ENCODE assay signal across 13 cellular contexts in the genomic region with DNA sequence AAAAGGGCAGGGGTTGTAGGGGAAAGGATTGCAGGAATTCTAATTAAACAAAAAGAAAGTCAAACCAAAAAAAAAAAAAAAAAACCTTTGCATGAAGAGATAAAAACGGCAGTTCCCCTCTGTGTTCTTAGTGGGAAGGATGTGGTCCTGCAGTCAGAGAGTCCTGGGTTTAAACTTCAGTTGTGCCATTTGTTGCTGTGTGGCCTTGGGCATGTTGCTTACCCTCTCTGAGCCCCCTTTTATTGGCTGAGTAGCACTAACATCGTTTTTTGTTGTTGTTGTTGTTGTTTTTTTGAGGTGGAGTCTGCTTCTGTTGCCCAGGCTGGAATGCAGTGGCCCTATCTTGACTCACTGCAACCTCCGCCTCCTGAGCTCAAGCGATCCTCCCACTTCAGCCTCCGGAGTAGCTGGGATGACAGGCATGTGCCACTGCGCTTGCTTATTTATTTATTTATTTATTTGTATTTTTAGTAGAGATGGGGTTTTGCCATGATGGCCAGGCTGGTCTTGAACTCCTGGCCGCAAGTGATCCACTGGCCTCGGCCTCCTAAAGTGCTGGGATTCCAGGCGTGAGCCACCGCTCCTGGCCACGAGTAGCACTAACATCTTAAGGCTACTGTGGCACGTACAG.
DNase-seq lines count a peak whose midpoint lies in the region; ATAC-seq and TF ChIP-seq lines count a peak whose summit lies in the region.
"Had no signal": no experiment of that assay in that cellular context is flagged by ENCODE, and none has a peak within 500 bp of the region (broad histone marks: within the 10 kb centered on the region; RNA-seq: fewer than 3 reads in every experiment).

No MANE protein-coding gene starts in this region.

- DNase-seq in activated naive CD4-positive, alpha-beta T cell treated with anti-CD3 and anti-CD28 coated beads, Interleukin-2, amount 10 ng/mL, durations not matched to agents 7 days and 5 days = no peak
- DNase-seq in activated naive CD4-positive, alpha-beta T cell treated with Interleukin-2 at 50 U/mL for 16 hours = no peak
- DNase-seq in activated naive CD8-positive, alpha-beta T cell treated with anti-CD3 and anti-CD28 coated beads, Interleukin-2, amount 10 ng/mL, durations not matched to agents 7 days and 5 days = peak; percentile 24
- DNase-seq in testis = peak; percentile 6
- DNase-seq in left ventricle myocardium superior = no peak
- DNase-seq in Calu3 = no peak
- DNase-seq: H7, Karpas-422, NCI-H2029 treated with DMSO at 0.1 percent for 48 hours, SW 1271 had no signal

- no peaks in the 10 kb centered on the region for H3K9me3 ChIP-seq in testis
- H3K9me3 ChIP-seq in gastroesophageal sphincter = no peaks in the 10 kb centered on the region

- no peaks in the 10 kb centered on the region for H3K36me3 ChIP-seq in testis (ENCODE audit: low read depth, missing control alignments)
- H3K36me3 ChIP-seq in gastroesophageal sphincter = no peaks in the 10 kb centered on the region

- H3K27me3 Mint-ChIP-seq in activated naive CD4-positive, alpha-beta T cell treated with anti-CD3 and anti-CD28 coated beads, Interleukin-2, amount 10 ng/mL, durations not matched to agents 7 days and 5 days = no peaks in the 10 kb centered on the region
- no peaks in the 10 kb centered on the region for H3K27me3 Mint-ChIP-seq in activated naive CD8-positive, alpha-beta T cell treated with anti-CD3 and anti-CD28 coated beads, Interleukin-2, amount 10 ng/mL, durations not matched to agents 7 days and 5 days
- H3K27me3 Mint-ChIP-seq in Calu3 (ENCODE audit: unreplicated experiment) = no peaks in the 10 kb centered on the region
- H3K27me3 Mint-ChIP-seq: type B pancreatic cell had no signal

- WGBS in testis, 2 donors = 76 to 83% methylated on average over 10 to 12 of the region's 12 CpGs
- 41 to 66% methylated on average over 3 to 7 of the region's 12 CpGs for WGBS in gastroesophageal sphincter (ENCODE audit: low coverage in 1 of 2), 2 donors

- H3K27ac ChIP-seq in testis (no peak overlapping the region), gastroesophageal sphincter (no peak overlapping the region)

- CTCF ChIA-PET in activated naive CD4-positive, alpha-beta T cell treated with anti-CD3 and anti-CD28 coated beads, Interleukin-2, amount 10 ng/mL, durations not matched to agents 7 days and 5 days (lab: Charles Lee) = interaction anchor here (0.9 kb wide), 1 partner anchor 117 kb away, joined by 3 read pairs; no protein-coding TSS in a partner anchor
- CTCF ChIA-PET in Calu3 (lab: Charles Lee) = no interaction called here

- ATAC-seq in HG03066 (IDR thresholded peaks at IDR 0.05; ENCODE audit: low read depth, unreplicated experiment) (peak; percentile 19), gastroesophageal sphincter (no peak), left ventricle myocardium superior (no peak)
- ATAC-seq in activated naive CD8-positive, alpha-beta T cell treated with anti-CD3 and anti-CD28 coated beads, Interleukin-2, amount 10 ng/mL, durations not matched to agents 7 days and 5 days (ENCODE audit: low read depth) = peak; percentile 64

- TF ChIP-seq CTCF in testis (IDR thresholded peaks at IDR 0.05) = no peak
- no peak for TF ChIP-seq CTCF in gastroesophageal sphincter (IDR thresholded peaks at IDR 0.05)
- no peak for TF ChIP-seq CTCF in Calu3 (IDR thresholded peaks at IDR 0.05; ENCODE audit: unreplicated experiment)

- peak overlapping the region; percentile 78 for H3K27ac Mint-ChIP-seq in activated naive CD4-positive, alpha-beta T cell treated with anti-CD3 and anti-CD28 coated beads, Interleukin-2, amount 10 ng/mL, durations not matched to agents 7 days and 5 days
- peak overlapping the region; percentile 91 for H3K27ac Mint-ChIP-seq in activated naive CD8-positive, alpha-beta T cell treated with anti-CD3 and anti-CD28 coated beads, Interleukin-2, amount 10 ng/mL, durations not matched to agents 7 days and 5 days
- H3K27ac Mint-ChIP-seq in Calu3 (ENCODE audit: unreplicated experiment) = no peak overlapping the region
- H3K27ac Mint-ChIP-seq: type B pancreatic cell had no signal

- H3K4me1 ChIP-seq in testis (no peaks in the 10 kb centered on the region), gastroesophageal sphincter (no peaks in the 10 kb centered on the region)

- H3K36me3 Mint-ChIP-seq in activated naive CD4-positive, alpha-beta T cell treated with anti-CD3 and anti-CD28 coated beads, Interleukin-2, amount 10 ng/mL, durations not matched to agents 7 days and 5 days = peaks cover 33% of the 10 kb centered on the region
- peaks cover 17% of the 10 kb centered on the region for H3K36me3 Mint-ChIP-seq in activated naive CD8-positive, alpha-beta T cell treated with anti-CD3 and anti-CD28 coated beads, Interleukin-2, amount 10 ng/mL, durations not matched to agents 7 days and 5 days
- H3K36me3 Mint-ChIP-seq in Calu3 (ENCODE audit: insufficient read depth, unreplicated experiment) = no peaks in the 10 kb centered on the region
- H3K36me3 Mint-ChIP-seq: type B pancreatic cell had no signal

- TF ChIP-seq POLR2A in testis (IDR thresholded peaks at IDR 0.05) = no peak
- TF ChIP-seq POLR2A in gastroesophageal sphincter (IDR thresholded peaks at IDR 0.05) = no peak

- no TSS peak for BruUV-seq in Calu3 (replicated peaks; lab: Mats Ljungman, UMichigan)

- peaks cover 25% of the 10 kb centered on the region for H3K4me1 Mint-ChIP-seq in activated naive CD4-positive, alpha-beta T cell treated with anti-CD3 and anti-CD28 coated beads, Interleukin-2, amount 10 ng/mL, durations not matched to agents 7 days and 5 days
- peaks cover 29% of the 10 kb centered on the region for H3K4me1 Mint-ChIP-seq in activated naive CD8-positive, alpha-beta T cell treated with anti-CD3 and anti-CD28 coated beads, Interleukin-2, amount 10 ng/mL, durations not matched to agents 7 days and 5 days
- H3K4me1 Mint-ChIP-seq in Calu3 (ENCODE audit: low read depth, unreplicated experiment) = no peaks in the 10 kb centered on the region

- H3K9me3 Mint-ChIP-seq in activated naive CD4-positive, alpha-beta T cell treated with anti-CD3 and anti-CD28 coated beads, Interleukin-2, amount 10 ng/mL, durations not matched to agents 7 days and 5 days = peaks cover under 1% of the 10 kb centered on the region
- H3K9me3 Mint-ChIP-seq in activated naive CD8-positive, alpha-beta T cell treated with anti-CD3 and anti-CD28 coated beads, Interleukin-2, amount 10 ng/mL, durations not matched to agents 7 days and 5 days = no peaks in the 10 kb centered on the region
- H3K9me3 Mint-ChIP-seq in Calu3 (ENCODE audit: low read depth, unreplicated experiment) = no peaks in the 10 kb centered on the region
- H3K9me3 Mint-ChIP-seq: type B pancreatic cell had no signal

- intact Hi-C loops in testis (cut with DNase I; ENCODE audit: low total_unique reads) (no loop called here), left ventricle myocardium superior (cut with micrococcal nuclease) (no loop called here), Calu3 (cut with micrococcal nuclease; ENCODE audit: unreplicated experiment) (no loop called here)

- no peak overlapping the region for H3K4me3 Mint-ChIP-seq in activated naive CD4-positive, alpha-beta T cell treated with anti-CD3 and anti-CD28 coated beads, Interleukin-2, amount 10 ng/mL, durations not matched to agents 7 days and 5 days
- peak overlapping the region; percentile 68 for H3K4me3 Mint-ChIP-seq in activated naive CD8-positive, alpha-beta T cell treated with anti-CD3 and anti-CD28 coated beads, Interleukin-2, amount 10 ng/mL, durations not matched to agents 7 days and 5 days
- H3K4me3 Mint-ChIP-seq in Calu3 (ENCODE audit: low read depth, unreplicated experiment) = no peak overlapping the region
- H3K4me3 Mint-ChIP-seq: type B pancreatic cell had no signal

- TF ChIP-seq EP300 in gastroesophageal sphincter (IDR thresholded peaks at IDR 0.05) = no peak

- H3K4me3 ChIP-seq in testis (no peak overlapping the region), gastroesophageal sphincter (no peak overlapping the region)

- H3K27me3 ChIP-seq in testis (no peaks in the 10 kb centered on the region), gastroesophageal sphincter (peaks cover 45% of the 10 kb centered on the region)

- POLR2A ChIA-PET in activated naive CD8-positive, alpha-beta T cell treated with anti-CD3 and anti-CD28 coated beads, Interleukin-2, amount 10 ng/mL, durations not matched to agents 7 days and 5 days (lab: Charles Lee) = interaction anchor here (0.8 to 1.6 kb wide), 4 partner anchors 10 to 69 kb away, joined by 3 to 6 read pairs (median 4); no protein-coding TSS in a partner anchor

Comparison
In these comparisons a context has a peak if more than half of its experiments do, and no peak if none do; other contexts are left out.
1. DNase-seq: peak in activated naive CD8-positive, alpha-beta T cell treated with anti-CD3 and anti-CD28 coated beads, Interleukin-2, amount 10 ng/mL, durations not matched to agents 7 days and 5 days (single experiment) and testis (single experiment); none in activated naive CD4-positive, alpha-beta T cell treated with anti-CD3 and anti-CD28 coated beads, Interleukin-2, amount 10 ng/mL, durations not matched to agents 7 days and 5 days (single experiment), activated naive CD4-positive, alpha-beta T cell treated with Interleukin-2 at 50 U/mL for 16 hours (single experiment), left ventricle myocardium superior (single experiment) and Calu3 (single experiment).
2. ATAC-seq: peak in HG03066 (single experiment) and activated naive CD8-positive, alpha-beta T cell treated with anti-CD3 and anti-CD28 coated beads, Interleukin-2, amount 10 ng/mL, durations not matched to agents 7 days and 5 days (single experiment); none in gastroesophageal sphincter (single experiment) and left ventricle myocardium superior (single experiment).